19 cellular contexts compared by ENCODE assay signal in the genomic region with DNA sequence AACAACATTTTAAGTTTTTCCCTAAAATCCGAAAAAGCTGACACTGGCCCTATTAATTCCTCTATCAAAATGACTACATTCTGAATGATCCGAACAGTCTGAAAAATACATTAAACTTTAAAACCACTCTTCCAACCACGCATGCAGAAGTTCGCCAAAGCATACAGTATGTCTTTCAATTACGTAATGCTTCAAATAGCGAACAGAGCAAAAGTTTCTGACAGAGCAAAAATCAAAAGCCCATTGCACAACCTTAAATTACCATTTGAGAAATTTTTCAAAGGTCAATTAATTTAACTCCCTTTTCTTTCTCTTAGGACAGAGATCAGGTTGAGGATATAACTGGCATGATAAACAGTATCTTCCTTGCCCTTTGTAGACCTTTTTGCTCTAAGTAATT. TPM values are rescaled to one million over a fixed set of nuclear protein-coding genes. Genes with fewer than 3 reads are reported as not detected.
DNase-seq lines count a peak whose midpoint lies in the region; FAIRE-seq and TF ChIP-seq lines count a peak whose summit lies in the region.
"Had no signal": no experiment of that assay in that cellular context is flagged by ENCODE, and none has a peak within 500 bp of the region (broad histone marks: within the 10 kb centered on the region; RNA-seq: fewer than 3 reads in every experiment).

No MANE protein-coding gene starts in this region.

- H3K4me3 Mint-ChIP-seq in osteocyte (ENCODE audit: unreplicated experiment) = no peak overlapping the region
- H3K4me3 Mint-ChIP-seq: CD4-positive, alpha-beta memory T cell had no signal

- H3K27ac Mint-ChIP-seq in osteocyte (ENCODE audit: unreplicated experiment) = peak overlapping the region; percentile 59
- H3K27ac Mint-ChIP-seq: CD4-positive, alpha-beta memory T cell had no signal

- H2AFZ ChIP-seq in keratinocyte (ENCODE audit: control insufficient read depth, low read length) = no peak overlapping the region

- no peak for TF ChIP-seq CTCF in keratinocyte (optimal IDR thresholded peaks at IDR 0.05 in 1 of 3, IDR thresholded peaks at IDR 0.05 in 1 of 3, conservative IDR thresholded peaks at IDR 0.05 in 1 of 3; ENCODE audit: extremely low read depth in 1 of 3, insufficient read depth in 2 of 3, low read length in 3 of 3)
- TF ChIP-seq CTCF in osteocyte (IDR thresholded peaks at IDR 0.05) = no peak

- no peaks in the 10 kb centered on the region for H3K9me3 Mint-ChIP-seq in osteocyte (ENCODE audit: unreplicated experiment)

- no peak overlapping the region for H3K4me3 ChIP-seq in adipocyte (ENCODE audit: low read length)
- H3K4me3 ChIP-seq in keratinocyte (ENCODE audit: control insufficient read depth in 2 of 3, extremely low read depth in 1 of 3, insufficient read depth in 2 of 3, low read depth in 1 of 3, low read length in 3 of 3) = no peak overlapping the region
- H3K4me3 ChIP-seq: BLaER1 had no signal

- peaks cover 69% of the 10 kb centered on the region for H3K4me1 Mint-ChIP-seq in osteocyte (ENCODE audit: unreplicated experiment)
- H3K4me1 Mint-ChIP-seq: CD4-positive, alpha-beta memory T cell had no signal

- peaks cover 83% of the 10 kb centered on the region for H3K36me3 ChIP-seq in adipocyte (ENCODE audit: control insufficient read depth, insufficient read depth, low read length, severe bottlenecking)
- peaks cover 22 to 25% of the 10 kb centered on the region in 2 experiments for H3K36me3 ChIP-seq in keratinocyte (ENCODE audit: control insufficient read depth in 2 of 2, extremely low read depth in 1 of 2, insufficient read depth in 2 of 2, low read length in 2 of 2)
- H3K36me3 ChIP-seq: BLaER1 had no signal

- H3K27me3 ChIP-seq in adipocyte (replicated peaks; ENCODE audit: control insufficient read depth, insufficient read depth, low read length) (no peaks in the 10 kb centered on the region), keratinocyte (ENCODE audit: control insufficient read depth, extremely low read depth, insufficient read depth, low read length) (no peaks in the 10 kb centered on the region)
- H3K27me3 ChIP-seq: BLaER1 had no signal

- no peaks in the 10 kb centered on the region for H3K9me1 ChIP-seq in keratinocyte (ENCODE audit: control insufficient read depth, extremely low read depth, insufficient read depth, low read length)

- peaks cover 11% of the 10 kb centered on the region for H3K79me2 ChIP-seq in keratinocyte (ENCODE audit: control insufficient read depth, insufficient read depth, low read length)

- peak overlapping the region; percentile 74 for H3K27ac ChIP-seq in keratinocyte (ENCODE audit: control insufficient read depth, insufficient read depth, low read length)
- H3K27ac ChIP-seq: BLaER1 had no signal

- DNase-seq in MV-4-11 (lab: John Stamatoyannopoulos, UW) (peak; percentile 11), adipocyte (ENCODE audit: low read depth) (peak; percentile 15), keratinocyte (ENCODE audit: low read depth, low spot score) (no peak), osteocyte (ENCODE audit: extremely low spot score, unreplicated experiment) (no peak), ecto neural progenitor cell (ENCODE audit: low spot score) (no peak), NCI-H82 (lab: John Stamatoyannopoulos, UW) (no peak)
- no peak for DNase-seq in stimulated activated CD4-positive, alpha-beta T cell treated with anti-CD3 and anti-CD28 coated beads, Interleukin-4, amount 100 ng/mL, for 24 hours
- DNase-seq: CD4-positive, alpha-beta memory T cell; KG1; NCI-H1092 treated with DMSO at 0.1 percent for 48 hours; NCI-H146; NCI-H2081 treated with DMSO at 0.1 percent for 48 hours; NK-92 treated with Interleukin-12 subunit alpha and Interleukin-12 subunit beta, amount 100 ng/mL, for 24 hours; OCI-M1; SHP77; SK-N-SH had no signal

- H4K20me1 ChIP-seq in keratinocyte (ENCODE audit: control insufficient read depth, extremely low read depth, insufficient read depth, low read length) = no peaks in the 10 kb centered on the region
- H4K20me1 ChIP-seq: BLaER1 had no signal

- peaks cover 36% of the 10 kb centered on the region for H3K4me1 ChIP-seq in adipocyte (ENCODE audit: control insufficient read depth, insufficient read depth, low read length)
- H3K4me1 ChIP-seq in keratinocyte (ENCODE audit: control insufficient read depth, extremely low read depth, insufficient read depth, low read length) = peaks cover 16% of the 10 kb centered on the region
- H3K4me1 ChIP-seq: BLaER1 had no signal

- no peak for FAIRE-seq in keratinocyte (lab: Jason Lieb, UNC)
- FAIRE-seq: GM12892, H54 had no signal

- no peaks in the 10 kb centered on the region for H3K27me3 Mint-ChIP-seq in osteocyte (ENCODE audit: unreplicated experiment)
- H3K27me3 Mint-ChIP-seq: CD4-positive, alpha-beta memory T cell had no signal

- peaks cover 77% of the 10 kb centered on the region for H3K36me3 Mint-ChIP-seq in osteocyte (ENCODE audit: unreplicated experiment)
- H3K36me3 Mint-ChIP-seq: CD4-positive, alpha-beta memory T cell had no signal

- H3K9me3 ChIP-seq in adipocyte (ENCODE audit: control insufficient read depth, low read length) (no peaks in the 10 kb centered on the region), keratinocyte (ENCODE audit: control insufficient read depth, low read depth, low read length) (no peaks in the 10 kb centered on the region)
- H3K9me3 ChIP-seq: BLaER1, SK-N-SH had no signal

- H3K9ac ChIP-seq in adipocyte (ENCODE audit: low read length) (no peak overlapping the region), keratinocyte (ENCODE audit: control insufficient read depth, extremely low read depth, insufficient read depth, low read length) (no peak overlapping the region)
- H3K9ac ChIP-seq: BLaER1, SK-N-SH had no signal

- dilution Hi-C loops in keratinocyte (cut with MboI; ENCODE audit: extremely low pct_ligation_motif_present, low sequenced_read_pairs) = no loop called here

- no peak overlapping the region for H3K4me2 ChIP-seq in keratinocyte (ENCODE audit: control insufficient read depth, extremely low read depth, insufficient read depth, low read depth, low read length)
- H3K4me2 ChIP-seq: BLaER1, SK-N-SH had no signal

RNA-seq across cellular contexts. Expression of a gene that starts 33.2 kb away (rescaled TPM):
- 22.1 to 30.9 TPM (median 25.5 TPM) in 3 replicates for polyA plus RNA-seq in keratinocyte
- polyA plus RNA-seq in keratinocyte (2011; ENCODE audit: low read depth) = 4.4 TPM
- 6.3 and 11.9 TPM in 2 replicates for polyA plus RNA-seq in keratinocyte (2011; cell fraction: cytosol; rRNA removed)
- polyA plus RNA-seq in keratinocyte (2011; cell fraction: nucleus; rRNA removed) = 37.1 and 38.0 TPM in 2 replicates
- 12.2 TPM in 2 replicates for polyA plus RNA-seq in keratinocyte (2012; ENCODE audit: low replicate concordance)
- polyA minus RNA-seq in keratinocyte = 26.1 to 67.7 TPM (median 49.0 TPM) in 3 replicates
- polyA minus RNA-seq in keratinocyte (2011; cell fraction: cytosol; rRNA and poly(A)+ RNA removed) = 15.2 TPM
- polyA minus RNA-seq in keratinocyte (2011; cell fraction: nucleus; rRNA and poly(A)+ RNA removed) = 48.5 and 69.0 TPM in 2 replicates
- total RNA-seq in osteocyte = 241 and 249 TPM in 2 replicates
- total RNA-seq: CD4-positive, alpha-beta memory T cell had no signal
- polyA plus RNA-seq: CD4-positive, alpha-beta memory T cell had no signal

Comparison
In these comparisons a context has a peak if more than half of its experiments do, and no peak if none do; other contexts are left out.
1. DNase-seq: peak in MV-4-11 (single experiment) and adipocyte (single experiment); none in keratinocyte (single experiment), osteocyte (single experiment), stimulated activated CD4-positive, alpha-beta T cell treated with anti-CD3 and anti-CD28 coated beads, Interleukin-4, amount 100 ng/mL, for 24 hours (single experiment), ecto neural progenitor cell (single experiment) and NCI-H82 (single experiment).